ENCODE assay signal across 8 cellular contexts in the genomic region with DNA sequence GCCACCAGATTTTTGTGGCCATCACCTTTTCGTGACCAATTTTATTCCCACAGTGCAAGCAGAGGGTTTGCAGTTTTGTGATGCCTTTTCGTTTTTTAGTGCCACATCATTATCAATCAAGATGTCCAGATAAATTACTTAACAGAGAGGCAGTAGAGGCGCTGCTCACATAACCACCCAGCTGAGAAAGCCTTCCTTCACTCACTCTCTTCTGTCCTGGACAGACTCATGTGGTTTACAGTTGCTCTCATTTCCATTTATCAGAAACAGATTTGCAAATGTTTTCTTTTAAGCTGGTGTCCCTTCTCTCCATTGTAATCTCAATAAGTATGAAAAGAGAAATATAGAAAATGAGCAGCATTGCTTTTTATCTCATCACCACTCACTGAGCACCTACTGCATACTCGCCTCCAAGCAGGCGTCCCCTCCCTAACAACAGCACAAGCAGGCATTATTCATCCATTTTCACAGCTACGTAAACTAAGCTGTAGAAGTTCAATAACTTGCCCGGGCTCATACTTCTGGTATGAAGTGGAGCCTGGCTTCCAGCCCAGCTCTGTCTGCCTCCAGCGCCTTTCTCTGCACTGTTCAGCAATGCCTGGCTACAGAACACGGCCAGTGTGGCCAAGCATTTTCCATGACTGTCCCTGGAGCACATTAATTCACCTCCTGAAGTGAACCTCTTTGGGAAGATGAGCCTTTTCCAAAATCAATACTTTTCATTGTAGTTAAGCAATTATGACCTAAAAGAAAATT. TPM values are rescaled to one million over a fixed set of nuclear protein-coding genes. Genes with fewer than 3 reads are reported as not detected.
DNase-seq lines count a peak whose midpoint lies in the region; ATAC-seq, FAIRE-seq and TF ChIP-seq lines count a peak whose summit lies in the region.

No MANE protein-coding gene starts in this region.

- TF ChIP-seq CTCF in retinal pigment epithelial cell (conservative IDR thresholded peaks at IDR 0.05; ENCODE audit: low read depth, low read length) = no peak
- no peak for TF ChIP-seq CTCF in D721Med (IDR thresholded peaks at IDR 0.05; ENCODE audit: insufficient read depth, missing control alignments)
- TF ChIP-seq CTCF in MM.1S (IDR thresholded peaks at IDR 0.05; ENCODE audit: low read length) = no peak

- no peaks in the 10 kb centered on the region for H3K36me3 ChIP-seq in MM.1S (replicated peaks; ENCODE audit: insufficient read depth, low read length)

- no peak for FAIRE-seq in D721Med (lab: Jason Lieb, UNC)

- intact Hi-C loops in Right ventricle myocardium inferior (cut with DNase I) = loop anchor here (2.0 to 10.0 kb wide), 3 partner anchors 35 to 123 kb away; a partner anchor contains a TSS

- no peaks in the 10 kb centered on the region for H4K20me1 ChIP-seq in MM.1S (ENCODE audit: insufficient read depth, low read length)

- ATAC-seq in SK-N-SH treated with all-trans-retinoic acid at 6 μM for 48 hours = peak; percentile 87
- ATAC-seq in Right ventricle myocardium inferior = peak; percentile 90
- ATAC-seq in HG02852 (IDR thresholded peaks at IDR 0.05; ENCODE audit: unreplicated experiment) = no peak
- ATAC-seq in GM21619 (IDR thresholded peaks at IDR 0.05; ENCODE audit: unreplicated experiment) = no peak

- no peak overlapping the region for H3K27ac ChIP-seq in MM.1S (ENCODE audit: low read length)

- DNase-seq in EL = peak; percentile 93
- peak; percentile 92 for DNase-seq in Right ventricle myocardium inferior (ENCODE audit: missing footprints)
- DNase-seq in retinal pigment epithelial cell (ENCODE audit: low read depth) = peak; percentile 60
- no peak for DNase-seq in D721Med (ENCODE audit: insufficient read length, low spot score)
- DNase-seq in MM.1S = no peak

- no peaks in the 10 kb centered on the region for H3K27me3 ChIP-seq in MM.1S (replicated peaks; ENCODE audit: insufficient read depth, low read length)

- no peak overlapping the region for H3K4me2 ChIP-seq in MM.1S (ENCODE audit: low read depth, low read length)

- H3F3A ChIP-seq in MM.1S (ENCODE audit: insufficient read depth, low read length) = no peaks in the 10 kb centered on the region

- H3K9me2 ChIP-seq in MM.1S (replicated peaks; ENCODE audit: insufficient read depth, low read length) = no peaks in the 10 kb centered on the region

- peaks cover 5% of the 10 kb centered on the region; the same call in 1 of the 2 replicates for H3K4me1 ChIP-seq in MM.1S (ENCODE audit: low read length)

- no peaks in the 10 kb centered on the region for H3K79me2 ChIP-seq in MM.1S (ENCODE audit: low read length)

- H3K4me3 ChIP-seq in retinal pigment epithelial cell (ENCODE audit: low read length) = no peak overlapping the region
- no peak overlapping the region for H3K4me3 ChIP-seq in MM.1S (ENCODE audit: low read length)

- no peak overlapping the region for H3K9ac ChIP-seq in MM.1S (ENCODE audit: low read length)

- H3K9me3 ChIP-seq in MM.1S (replicated peaks; ENCODE audit: insufficient read depth, low read length) = no peaks in the 10 kb centered on the region

- H2AFZ ChIP-seq in MM.1S (ENCODE audit: low read length) = no peak overlapping the region

TF ChIP-seq in SK-N-SH treated with all-trans-retinoic acid at 6 μM for 48 hours, 23 proteins besides CTCF, POLR2A, EP300 and RAD21:
- TF ChIP-seq PPARA (CRISPR knock-in tag; IDR thresholded peaks at IDR 0.05; ENCODE audit: borderline replicate concordance) (no peak), ESRRG (CRISPR knock-in tag; IDR thresholded peaks at IDR 0.05) (no peak), ZNF8 (CRISPR knock-in tag; IDR thresholded peaks at IDR 0.05) (no peak), ZFP3 (CRISPR knock-in tag; IDR thresholded peaks at IDR 0.05) (0 out of 2 replicates have a peak, but pooled peaks have one; percentile 48), ISL1 (CRISPR knock-in tag; IDR thresholded peaks at IDR 0.05) (0 out of 2 replicates have a peak, but pooled peaks have one; percentile 26), ARNTL (CRISPR knock-in tag; IDR thresholded peaks at IDR 0.05; ENCODE audit: borderline replicate concordance, low read depth) (no peak), SNAI2 (CRISPR knock-in tag; IDR thresholded peaks at IDR 0.05) (no peak), BACH2 (CRISPR knock-in tag; IDR thresholded peaks at IDR 0.05; ENCODE audit: borderline replicate concordance) (no peak)
- TF ChIP-seq, protein P1, sequence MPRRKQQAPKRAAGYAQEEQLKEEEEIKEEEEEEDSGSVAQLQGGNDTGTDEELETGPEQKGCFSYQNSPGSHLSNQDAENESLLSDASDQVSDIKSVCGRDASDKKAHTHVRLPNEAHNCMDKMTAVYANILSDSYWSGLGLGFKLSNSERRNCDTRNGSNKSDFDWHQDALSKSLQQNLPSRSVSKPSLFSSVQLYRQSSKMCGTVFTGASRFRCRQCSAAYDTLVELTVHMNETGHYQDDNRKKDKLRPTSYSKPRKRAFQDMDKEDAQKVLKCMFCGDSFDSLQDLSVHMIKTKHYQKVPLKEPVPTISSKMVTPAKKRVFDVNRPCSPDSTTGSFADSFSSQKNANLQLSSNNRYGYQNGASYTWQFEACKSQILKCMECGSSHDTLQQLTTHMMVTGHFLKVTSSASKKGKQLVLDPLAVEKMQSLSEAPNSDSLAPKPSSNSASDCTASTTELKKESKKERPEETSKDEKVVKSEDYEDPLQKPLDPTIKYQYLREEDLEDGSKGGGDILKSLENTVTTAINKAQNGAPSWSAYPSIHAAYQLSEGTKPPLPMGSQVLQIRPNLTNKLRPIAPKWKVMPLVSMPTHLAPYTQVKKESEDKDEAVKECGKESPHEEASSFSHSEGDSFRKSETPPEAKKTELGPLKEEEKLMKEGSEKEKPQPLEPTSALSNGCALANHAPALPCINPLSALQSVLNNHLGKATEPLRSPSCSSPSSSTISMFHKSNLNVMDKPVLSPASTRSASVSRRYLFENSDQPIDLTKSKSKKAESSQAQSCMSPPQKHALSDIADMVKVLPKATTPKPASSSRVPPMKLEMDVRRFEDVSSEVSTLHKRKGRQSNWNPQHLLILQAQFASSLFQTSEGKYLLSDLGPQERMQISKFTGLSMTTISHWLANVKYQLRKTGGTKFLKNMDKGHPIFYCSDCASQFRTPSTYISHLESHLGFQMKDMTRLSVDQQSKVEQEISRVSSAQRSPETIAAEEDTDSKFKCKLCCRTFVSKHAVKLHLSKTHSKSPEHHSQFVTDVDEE (CRISPR knock-in tag; IDR thresholded peaks at IDR 0.05) = no peak

RNA-seq across cellular contexts. Expression of a gene that starts 34.6 kb away (rescaled TPM):
- total RNA-seq in Right ventricle myocardium inferior = 41.0 TPM

Comparison
In these comparisons a context has a peak if more than half of its experiments do, and no peak if none do; other contexts are left out.
1. DNase-seq: peak in EL (single experiment), Right ventricle myocardium inferior (single experiment) and retinal pigment epithelial cell (single experiment); none in D721Med (single experiment) and MM.1S (single experiment).
2. ATAC-seq: peak in SK-N-SH treated with all-trans-retinoic acid at 6 μM for 48 hours (single experiment) and Right ventricle myocardium inferior (single experiment); none in HG02852 (single experiment) and GM21619 (single experiment).